In genomic region chr6:28251648-28252506, GRCh38 we compare ENCODE assay signal across 8 cellular contexts. TPM values are rescaled to one million over a fixed set of nuclear protein-coding genes. Genes with fewer than 3 reads are reported as not detected.
DNase-seq lines count a peak whose midpoint lies in the region; TF ChIP-seq lines count a peak whose summit lies in the region.

TSS of gene ZKSCAN4 (minus strand) at chr6:28252269. CDS start at chr6:28251980, 289 bp downstream.

- H3K4me3 ChIP-seq in DOHH2 (ENCODE audit: low read length) (peak within 1 kb of the TSS; percentile 98), suprapubic skin (peak within 1 kb of the TSS; percentile 68)

- TF ChIP-seq CTCF in DOHH2 (IDR thresholded peaks at IDR 0.05; ENCODE audit: low read depth, low read length, poor library complexity, severe bottlenecking) (no peak), suprapubic skin (IDR thresholded peaks at IDR 0.05) (no peak)

- TF ChIP-seq EP300 in suprapubic skin (IDR thresholded peaks at IDR 0.05), result no peak

- peak within 1 kb of the TSS; percentile 67 for H3K4me2 ChIP-seq in DOHH2 (ENCODE audit: low read length)

- no peaks in the 10 kb centered on the region for H3K9me3 ChIP-seq in DOHH2 (ENCODE audit: control insufficient read depth, insufficient read depth, low read length)
- H3K9me3 ChIP-seq in suprapubic skin, result no peaks in the 10 kb centered on the region

- no peak for TF ChIP-seq POLR2A in suprapubic skin (IDR thresholded peaks at IDR 0.05)

- no peaks in the 10 kb centered on the region for H3F3A ChIP-seq in DOHH2 (ENCODE audit: control insufficient read depth, insufficient read depth)

- H3K27ac ChIP-seq in DOHH2 (ENCODE audit: low read depth, low read length) (peak within 1 kb of the TSS; percentile 38), suprapubic skin (no peak within 1 kb of the TSS)

- DNase-seq in GOT3 (lab: John Stamatoyannopoulos, UW) (peak; percentile 39), MV-4-11 (lab: John Stamatoyannopoulos, UW) (peak; percentile 82), SK-MEL-5 (ENCODE audit: low read depth, low spot score) (peak; percentile 91), glomerular visceral epithelial cell (ENCODE audit: extremely low spot score) (peak; percentile 87), occipital lobe (lab: John Stamatoyannopoulos, UW) (peak; percentile 39), suprapubic skin (ENCODE audit: low spot score in 2 of 2) (peak in 1 of 2 donors; percentile 74)
- peak; percentile 84 for DNase-seq in activated naive CD4-positive, alpha-beta T cell treated with anti-CD3 and anti-CD28 coated beads, Interleukin-2, amount 50 U/mL, for 16 hours

- no peaks in the 10 kb centered on the region for H4K20me1 ChIP-seq in DOHH2 (ENCODE audit: control insufficient read depth, insufficient read depth, low read depth, low read length)

- no peaks in the 10 kb centered on the region for H3K9me2 ChIP-seq in DOHH2 (replicated peaks; ENCODE audit: control insufficient read depth, low read length)

- H3K4me1 ChIP-seq in DOHH2 (ENCODE audit: control insufficient read depth, low read length), result peaks cover 17% of the 10 kb centered on the region
- peaks cover 19% of the 10 kb centered on the region for H3K4me1 ChIP-seq in suprapubic skin

- WGBS in suprapubic skin, result under 1% methylated on average over 11 of the region's 36 CpGs

- peaks cover 23% of the 10 kb centered on the region for H3K36me3 ChIP-seq in DOHH2 (ENCODE audit: control insufficient read depth, low read length)
- peaks cover 13% of the 10 kb centered on the region for H3K36me3 ChIP-seq in suprapubic skin

- peaks cover 24% of the 10 kb centered on the region for H3K79me2 ChIP-seq in DOHH2 (ENCODE audit: control insufficient read depth, low read length)

- in situ Hi-C loops in SK-MEL-5 (cut with HindIII; ENCODE audit: low pct_unique_long_range_greater_than_20kb, low sequenced_read_pairs), result no loop called here

- H3K27me3 ChIP-seq in DOHH2 (ENCODE audit: control insufficient read depth, low read length), result no peaks in the 10 kb centered on the region
- peaks cover 10% of the 10 kb centered on the region for H3K27me3 ChIP-seq in suprapubic skin

RNA-seq across cellular contexts. Expression of gene ZKSCAN4, which starts in this region (rescaled TPM):
- 3.5 and 4.6 TPM in 2 replicates for total RNA-seq in SK-MEL-5 (2014; rRNA removed; shearing (Covaris generic))
- 2.9 and 4.0 TPM in 2 replicates for polyA plus RNA-seq in SK-MEL-5 (2015; cell fraction: cytosol; rRNA removed)
- 7.9 and 9.1 TPM in 2 replicates for polyA plus RNA-seq in SK-MEL-5 (2015; cell fraction: nucleus; rRNA removed)
- total RNA-seq in occipital lobe (10.3 TPM), suprapubic skin (1 to 10 TPM; 1.2 to 5.0 (median 3.0) TPM)
